ENCODE assay signal across 8 cellular contexts in genomic region chr6:149082320-149082719, GRCh38.
A peak's percentile ranks its signal among the peaks of the same experiment; 100 is the strongest.
DNase-seq lines count a peak whose midpoint lies in the region; ATAC-seq and TF ChIP-seq lines count a peak whose summit lies in the region.

No MANE protein-coding gene starts in this region.

- no peaks in the 10 kb centered on the region for H3K9me3 Mint-ChIP-seq in CD4-positive, alpha-beta T cell
- H3K9me3 Mint-ChIP-seq in activated T-cell treated with anti-CD3 and anti-CD28 coated beads, Interleukin-2, amount 50 U/mL, for 4 hours, result no peaks in the 10 kb centered on the region

- no peak for TF ChIP-seq EP300 in neural cell (conservative IDR thresholded peaks at IDR 0.05; ENCODE audit: poor library complexity, severe bottlenecking)

- H3K9me3 ChIP-seq in CD4-positive, alpha-beta T cell (ENCODE audit: control insufficient read depth, low read length), result no peaks in the 10 kb centered on the region
- H3K9me3 ChIP-seq in Panc1 (ENCODE audit: control insufficient read depth, insufficient read depth, low read depth, low read length) (no peaks in the 10 kb centered on the region), fibroblast of lung (ENCODE audit: control insufficient read depth, insufficient read depth, low read depth, low read length) (no peaks in the 10 kb centered on the region), neural cell (ENCODE audit: low read length) (no peaks in the 10 kb centered on the region)

- no TSS peak for BruUV-seq in Panc1 (replicated peaks; lab: Mats Ljungman, UMichigan)

- H3K4me3 ChIP-seq in KMS-11 (IDR thresholded peaks at IDR 0.05; ENCODE audit: insufficient read depth, low read depth, low read length) (no peak overlapping the region), Panc1 (ENCODE audit: low read depth in 2 of 2, low read length in 2 of 2) (no peak overlapping the region), fibroblast of lung (replicated peaks in 1 of 4; ENCODE audit: control extremely low read depth in 1 of 4, insufficient read depth in 1 of 4, low read depth in 3 of 4, low read length in 4 of 4) (no peak overlapping the region), neural cell (ENCODE audit: low read length) (no peak overlapping the region)

- in situ Hi-C loops in Panc1 (cut with HindIII; ENCODE audit: low pct_unique_long_range_greater_than_20kb, low sequenced_read_pairs), result no loop called here

- intact Hi-C loops in CD4-positive, alpha-beta T cell (cut with DNase I, micrococcal nuclease), result loop anchor here (1.0 to 5.0 kb wide), 7 partner anchors 53 to 435 kb away; partner anchors contain the start of gene TAB2 (in 1 of the 2)
- intact Hi-C loops in Panc1 (cut with micrococcal nuclease; ENCODE audit: unreplicated experiment), result loop anchor here (1.0 to 10.0 kb wide), 3 partner anchors 232 to 435 kb away; partner anchors contain the start of gene TAB2

- no peaks in the 10 kb centered on the region for H3K79me2 ChIP-seq in KMS-11 (ENCODE audit: insufficient read depth, low read depth)
- no peaks in the 10 kb centered on the region for H3K79me2 ChIP-seq in fibroblast of lung (ENCODE audit: control insufficient read depth, insufficient read depth, low read length)
- no peaks in the 10 kb centered on the region for H3K79me2 ChIP-seq in neural cell (replicated peaks; ENCODE audit: insufficient read depth, low read length)

- CTCF ChIA-PET in CD4-positive, alpha-beta T cell (lab: Charles Lee), result interaction anchor here (0.5 to 2.5 kb wide), 23 partner anchors 12 to 463 kb away, joined by 3 to 20 read pairs (median 4); partner anchors contain the start of genes PPIL4 and ZC3H12D
- CTCF ChIA-PET in Panc1 (lab: Charles Lee), result interaction anchor here (0.6 to 1.0 kb wide), 2 partner anchors 30 to 350 kb away, joined by 3 to 6 read pairs; no protein-coding TSS in a partner anchor

- H3F3A ChIP-seq in neural cell (ENCODE audit: insufficient read depth, low read length, poor library complexity, severe bottlenecking), result no peaks in the 10 kb centered on the region

- H3K4me1 ChIP-seq in KMS-11 (ENCODE audit: low read depth, poor library complexity, severe bottlenecking), result no peaks in the 10 kb centered on the region
- H3K4me1 ChIP-seq in Panc1 (ENCODE audit: control insufficient read depth, insufficient read depth, low read length), result no peaks in the 10 kb centered on the region
- H3K4me1 ChIP-seq in fibroblast of lung (ENCODE audit: control insufficient read depth, extremely low read depth, insufficient read depth, low read length), result peaks cover 17% of the 10 kb centered on the region

- peak; percentile 92 for ATAC-seq in CD4-positive, alpha-beta T cell (ENCODE audit: poor library complexity)
- ATAC-seq in GM21360 (IDR thresholded peaks at IDR 0.05; ENCODE audit: unreplicated experiment), result peak; percentile 90
- peak; percentile 93 for ATAC-seq in Panc1
- peak; percentile 74 to 76 for ATAC-seq in activated T-cell treated with anti-CD3 and anti-CD28 coated beads, Interleukin-2, amount 50 U/mL, for 4 hours

- H3K36me3 ChIP-seq in KMS-11 (ENCODE audit: insufficient read depth) (no peaks in the 10 kb centered on the region), Panc1 (ENCODE audit: control insufficient read depth, insufficient read depth, low read length) (no peaks in the 10 kb centered on the region), fibroblast of lung (ENCODE audit: control insufficient read depth, insufficient read depth, low read length) (no peaks in the 10 kb centered on the region), neural cell (ENCODE audit: insufficient read depth, low read length) (no peaks in the 10 kb centered on the region)

- no peaks in the 10 kb centered on the region for H3K27me3 ChIP-seq in CD4-positive, alpha-beta T cell (ENCODE audit: control insufficient read depth, insufficient read depth, low read length)
- H3K27me3 ChIP-seq in KMS-11 (ENCODE audit: insufficient read depth, low read depth) (no peaks in the 10 kb centered on the region), Panc1 (ENCODE audit: control insufficient read depth, insufficient read depth, low read length) (peaks cover 3% of the 10 kb centered on the region; the same call in 1 of the 2 replicates), fibroblast of lung (ENCODE audit: control insufficient read depth, insufficient read depth, low read length) (no peaks in the 10 kb centered on the region), neural cell (ENCODE audit: insufficient read depth, low read depth, low read length) (no peaks in the 10 kb centered on the region)

- H3K27me3 Mint-ChIP-seq in CD4-positive, alpha-beta T cell, result no peaks in the 10 kb centered on the region
- no peaks in the 10 kb centered on the region for H3K27me3 Mint-ChIP-seq in activated T-cell treated with anti-CD3 and anti-CD28 coated beads, Interleukin-2, amount 50 U/mL, for 4 hours (ENCODE audit: low read depth)

- no peak overlapping the region for H3K27ac ChIP-seq in CD4-positive, alpha-beta T cell (ENCODE audit: low read depth, low read length)
- H3K27ac ChIP-seq in KMS-11 (no peak overlapping the region), Panc1 (ENCODE audit: low read length) (no peak overlapping the region), fibroblast of lung (ENCODE audit: insufficient read depth, low read length) (no peak overlapping the region), neural cell (ENCODE audit: low read length) (no peak overlapping the region), substantia nigra (ENCODE audit: low read depth, low read length, poor library complexity, severe bottlenecking) (no peak overlapping the region)

- DNase-seq in CD4-positive, alpha-beta T cell, result peak; percentile 76 to 89 (median 84)
- DNase-seq in Panc1 (ENCODE audit: low read depth, low spot score), result peak; percentile 56
- peak; percentile 88 for DNase-seq in activated T-cell treated with anti-CD3 and anti-CD28 coated beads, Interleukin-2, amount 50 U/mL, for 4 hours
- peak; percentile 71 to 84 for DNase-seq in fibroblast of lung (ENCODE audit: low read depth in 2 of 2)
- peak in 43 of 49 donors; percentile 4 to 82 (median 63) for DNase-seq in substantia nigra (lab: John Stamatoyannopoulos, UW)

- H3K9ac ChIP-seq in KMS-11 (no peak overlapping the region), fibroblast of lung (ENCODE audit: insufficient read depth, low read length) (no peak overlapping the region), neural cell (ENCODE audit: low read length) (no peak overlapping the region)

- no peaks in the 10 kb centered on the region for H3K36me3 Mint-ChIP-seq in CD4-positive, alpha-beta T cell (ENCODE audit: low read depth)
- no peaks in the 10 kb centered on the region for H3K36me3 Mint-ChIP-seq in activated T-cell treated with anti-CD3 and anti-CD28 coated beads, Interleukin-2, amount 50 U/mL, for 4 hours (ENCODE audit: insufficient read depth)

- H3K4me1 Mint-ChIP-seq in CD4-positive, alpha-beta T cell (ENCODE audit: low read depth), result peaks cover 39% of the 10 kb centered on the region
- H3K4me1 Mint-ChIP-seq in activated T-cell treated with anti-CD3 and anti-CD28 coated beads, Interleukin-2, amount 50 U/mL, for 4 hours (ENCODE audit: low read depth), result peaks cover 49% of the 10 kb centered on the region

- H3K4me2 ChIP-seq in KMS-11 (no peak overlapping the region), fibroblast of lung (ENCODE audit: extremely low read depth, insufficient read depth, low read length) (no peak overlapping the region), neural cell (ENCODE audit: low read length) (no peak overlapping the region)

- H3K9me2 ChIP-seq in neural cell (ENCODE audit: insufficient read depth, low read length), result no peaks in the 10 kb centered on the region

- H4K20me1 ChIP-seq in KMS-11 (ENCODE audit: insufficient read depth) (no peaks in the 10 kb centered on the region), fibroblast of lung (ENCODE audit: control insufficient read depth, extremely low read depth, insufficient read depth, low read length) (no peaks in the 10 kb centered on the region), neural cell (ENCODE audit: insufficient read depth) (no peaks in the 10 kb centered on the region)

- TF ChIP-seq CTCF in CD4-positive, alpha-beta T cell (IDR thresholded peaks at IDR 0.05), result peak; percentile 90
- TF ChIP-seq CTCF in KMS-11 (conservative IDR thresholded peaks at IDR 0.05; ENCODE audit: low read depth, low read length) (peak; percentile 82), Panc1 (IDR thresholded peaks at IDR 0.05) (peak; percentile 80), fibroblast of lung (conservative IDR thresholded peaks at IDR 0.05 in 1 of 2, IDR thresholded peaks at IDR 0.05 in 1 of 2; ENCODE audit: low read depth in 1 of 2, low read length in 2 of 2) (peak; percentile 59 to 91), neural cell (IDR thresholded peaks at IDR 0.05; ENCODE audit: poor library complexity, severe bottlenecking) (peak; percentile 87)

- H2AFZ ChIP-seq in KMS-11 (ENCODE audit: low read depth) (no peak overlapping the region), fibroblast of lung (ENCODE audit: low read length) (no peak overlapping the region), neural cell (ENCODE audit: low read depth, low read length) (no peak overlapping the region)

- POLR2A ChIA-PET in CD4-positive, alpha-beta T cell (lab: Charles Lee), result interaction anchor here (0.7 to 1.7 kb wide), 4 partner anchors 137 to 435 kb away, joined by 3 to 10 read pairs (median 4); no protein-coding TSS in a partner anchor
- POLR2A ChIA-PET in Panc1 (lab: Charles Lee), result no interaction called here

- no peak overlapping the region for H3K27ac Mint-ChIP-seq in CD4-positive, alpha-beta T cell

- peak; percentile 91 for TF ChIP-seq RAD21 in neural cell (conservative IDR thresholded peaks at IDR 0.05)

- H3K4me3 Mint-ChIP-seq in CD4-positive, alpha-beta T cell, result no peak overlapping the region
- no peak overlapping the region for H3K4me3 Mint-ChIP-seq in activated T-cell treated with anti-CD3 and anti-CD28 coated beads, Interleukin-2, amount 50 U/mL, for 4 hours
